Comparison of ENCODE assay signal across 16 cellular contexts in the genomic region with DNA sequence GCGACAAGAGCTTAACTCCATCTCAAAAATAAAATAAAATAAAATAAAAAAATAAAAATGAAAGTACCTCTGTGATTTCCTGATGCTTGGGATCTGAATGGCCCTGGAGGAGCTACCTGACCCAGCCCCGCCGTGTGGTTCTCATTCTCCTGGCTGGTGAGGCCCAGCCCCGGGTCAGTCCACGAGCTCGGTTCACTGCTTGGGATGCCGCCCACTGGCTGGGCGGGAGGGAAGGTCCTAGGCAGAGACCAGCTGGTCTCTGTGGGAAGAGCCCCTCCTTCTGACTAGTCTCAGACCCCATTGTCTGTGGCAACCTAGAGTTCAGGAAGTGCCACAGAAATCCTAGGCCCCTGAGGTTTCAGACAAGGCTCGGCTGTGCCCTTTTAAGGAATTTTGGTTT. TPM values are rescaled to one million over a fixed set of nuclear protein-coding genes. Genes with fewer than 3 reads are reported as not detected.
DNase-seq lines count a peak whose midpoint lies in the region; ATAC-seq, FAIRE-seq and TF ChIP-seq lines count a peak whose summit lies in the region.
"Had no signal": no experiment of that assay in that cellular context is flagged by ENCODE, and none has a peak within 500 bp of the region (broad histone marks: within the 10 kb centered on the region; RNA-seq: fewer than 3 reads in every experiment).

No MANE protein-coding gene starts in this region.

- CTCF ChIA-PET in activated CD8-positive, alpha-beta memory T cell treated with anti-CD3 and anti-CD28 coated beads, Interleukin-2, amount 10 ng/mL, durations not matched to agents 7 days and 5 days (lab: Charles Lee) = no interaction called here
- CTCF ChIA-PET in H1 (lab: Charles Lee; ENCODE audit: partially characterized antibody) = no interaction called here

- peaks cover 2% of the 10 kb centered on the region for H3K36me3 Mint-ChIP-seq in activated CD8-positive, alpha-beta memory T cell treated with anti-CD3 and anti-CD28 coated beads, Interleukin-2, amount 10 ng/mL, durations not matched to agents 7 days and 5 days
- H3K36me3 Mint-ChIP-seq: CD4-positive, CD25-positive, alpha-beta regulatory T cell had no signal

- H3K27me3 ChIP-seq in H1 (replicated peaks in 1 of 4; ENCODE audit: control insufficient read depth in 3 of 4, extremely low read depth in 1 of 4, insufficient read depth in 3 of 4, low read length in 3 of 4) (no peaks in the 10 kb centered on the region), neuronal stem cell (ENCODE audit: control insufficient read depth in 3 of 3, insufficient read depth in 3 of 3, low read depth in 1 of 3, low read length in 3 of 3) (peaks cover 0 to 3% (median 0%) of the 10 kb centered on the region in 3 experiments), thoracic aorta (replicated peaks; ENCODE audit: insufficient read depth) (no peaks in the 10 kb centered on the region)
- H3K27me3 ChIP-seq: BE2C had no signal

- H2BK5ac ChIP-seq in H1 (ENCODE audit: low read depth, low read length) (no peak overlapping the region), neuronal stem cell (ENCODE audit: low read length) (peak overlapping the region; percentile 90)

- no peak overlapping the region for H2BK20ac ChIP-seq in H1 (ENCODE audit: low read length)

- H3K4me1 ChIP-seq in H1 (replicated peaks in 1 of 4; ENCODE audit: control insufficient read depth in 3 of 4, insufficient read depth in 4 of 4, low read length in 3 of 4) (no peaks in the 10 kb centered on the region), neuronal stem cell (ENCODE audit: control insufficient read depth in 2 of 2, insufficient read depth in 1 of 2, low read depth in 1 of 2, low read length in 2 of 2) (no peaks in the 10 kb centered on the region), thoracic aorta (ENCODE audit: control insufficient read depth in 1 of 2, low read depth in 2 of 2) (no peaks in the 10 kb centered on the region)
- H3K4me1 ChIP-seq: BE2C, Caco-2 had no signal

- H2BK120ac ChIP-seq in H1 (replicated peaks; ENCODE audit: low read depth, low read length) = no peak overlapping the region
- no peak overlapping the region for H2BK120ac ChIP-seq in neuronal stem cell (ENCODE audit: low read depth, low read length)

- H3K4me3 ChIP-seq in H1 (ENCODE audit: extremely low read depth in 1 of 4, insufficient read depth in 2 of 4, low read depth in 3 of 4, low read length in 4 of 4) (no peak overlapping the region), neuronal stem cell (ENCODE audit: low read length in 2 of 2) (no peak overlapping the region), thoracic aorta (no peak overlapping the region)

- no peaks in the 10 kb centered on the region for H3K79me2 ChIP-seq in H1 (ENCODE audit: control insufficient read depth in 1 of 2, insufficient read depth in 2 of 2, low read length in 2 of 2)

- no peak for TF ChIP-seq EP300 in H1 (IDR thresholded peaks at IDR 0.05; ENCODE audit: borderline replicate concordance in 1 of 2, low read depth in 2 of 2, low read length in 2 of 2)

- H3K4me1 Mint-ChIP-seq in activated CD8-positive, alpha-beta memory T cell treated with anti-CD3 and anti-CD28 coated beads, Interleukin-2, amount 10 ng/mL, durations not matched to agents 7 days and 5 days = no peaks in the 10 kb centered on the region
- H3K4me1 Mint-ChIP-seq: CD4-positive, CD25-positive, alpha-beta regulatory T cell; H9 had no signal

- H3K18ac ChIP-seq in H1 (ENCODE audit: extremely low read depth, low read length) = no peak overlapping the region
- H3K18ac ChIP-seq in neuronal stem cell (ENCODE audit: low read length) = peak overlapping the region; percentile 0

- no peak for FAIRE-seq in H1 (lab: Jason Lieb, UNC)
- FAIRE-seq: D721Med, G401.6, GM18507 had no signal

- H3K23me2 ChIP-seq in H1 (ENCODE audit: low read depth, low read length) = peaks cover 5% of the 10 kb centered on the region; the same call in 1 of the 2 replicates

- peaks cover 12% of the 10 kb centered on the region for H3K9me3 Mint-ChIP-seq in activated CD8-positive, alpha-beta memory T cell treated with anti-CD3 and anti-CD28 coated beads, Interleukin-2, amount 10 ng/mL, durations not matched to agents 7 days and 5 days (ENCODE audit: low read depth)

- H3K14ac ChIP-seq in H1 (ENCODE audit: insufficient read length) (no peak overlapping the region), neuronal stem cell (ENCODE audit: low read length) (peak overlapping the region; percentile 56)

- ATAC-seq in activated CD8-positive, alpha-beta memory T cell treated with anti-CD3 and anti-CD28 coated beads, Interleukin-2, amount 10 ng/mL, durations not matched to agents 7 days and 5 days = no peak
- ATAC-seq in thoracic aorta (ENCODE audit: insufficient number of reproducible peaks, low FRiP score, low read depth) = peak; percentile 28

- H3K56ac ChIP-seq in H1 (replicated peaks; ENCODE audit: insufficient read length, low read depth, low read length) = no peak overlapping the region

- H2BK15ac ChIP-seq in H1 (ENCODE audit: low read length) = no peak overlapping the region
- no peak overlapping the region for H2BK15ac ChIP-seq in neuronal stem cell (ENCODE audit: low read length)

- H3K23ac ChIP-seq in H1 (ENCODE audit: insufficient read length) (no peak overlapping the region), neuronal stem cell (ENCODE audit: low read depth, low read length, poor library complexity) (no peak overlapping the region)

- no peak overlapping the region for H3K9ac ChIP-seq in H1 (replicated peaks in 1 of 4; ENCODE audit: extremely low read depth in 1 of 4, low read depth in 3 of 4, low read length in 3 of 4)
- no peak overlapping the region for H3K9ac ChIP-seq in neuronal stem cell (ENCODE audit: low read depth, low read length, poor library complexity)

- H3K4me3 Mint-ChIP-seq in activated CD8-positive, alpha-beta memory T cell treated with anti-CD3 and anti-CD28 coated beads, Interleukin-2, amount 10 ng/mL, durations not matched to agents 7 days and 5 days = no peak overlapping the region
- H3K4me3 Mint-ChIP-seq: CD4-positive, CD25-positive, alpha-beta regulatory T cell; H9 had no signal

- H2BK12ac ChIP-seq in H1 (ENCODE audit: low read depth, low read length) = no peak overlapping the region
- no peak overlapping the region for H2BK12ac ChIP-seq in neuronal stem cell (ENCODE audit: low read length)

- H3K27me3 Mint-ChIP-seq in activated CD8-positive, alpha-beta memory T cell treated with anti-CD3 and anti-CD28 coated beads, Interleukin-2, amount 10 ng/mL, durations not matched to agents 7 days and 5 days = no peaks in the 10 kb centered on the region
- H3K27me3 Mint-ChIP-seq: CD4-positive, CD25-positive, alpha-beta regulatory T cell had no signal

- POLR2A ChIA-PET in H1 (lab: Charles Lee; ENCODE audit: partially characterized antibody) = interaction anchor here (0.8 kb wide), 1 partner anchor 71 kb away, joined by 3 read pairs; no protein-coding TSS in a partner anchor

- H2AK5ac ChIP-seq in H1 (ENCODE audit: low read depth, low read length) (no peak overlapping the region), neuronal stem cell (ENCODE audit: low read depth, low read length) (no peak overlapping the region)

- H4K20me1 ChIP-seq in H1 (replicated peaks in 1 of 2; ENCODE audit: control insufficient read depth in 1 of 2, insufficient read depth in 2 of 2, low read length in 2 of 2) = peaks cover 0 to 4% of the 10 kb centered on the region in 2 experiments

- TF ChIP-seq POLR2A in H1 (IDR thresholded peaks at IDR 0.05; ENCODE audit: control extremely low read depth in 1 of 2, low read depth in 2 of 2, low read length in 2 of 2) = no peak

- H3K36me3 ChIP-seq in H1 (ENCODE audit: control insufficient read depth in 2 of 4, insufficient read depth in 4 of 4, low read length in 3 of 4) (no peaks in the 10 kb centered on the region), neuronal stem cell (replicated peaks in 1 of 2; ENCODE audit: control insufficient read depth in 2 of 2, insufficient read depth in 2 of 2, low read length in 2 of 2) (no peaks in the 10 kb centered on the region), thoracic aorta (no peaks in the 10 kb centered on the region)
- H3K36me3 ChIP-seq: BE2C had no signal

- no peak overlapping the region for H4K5ac ChIP-seq in H1 (ENCODE audit: insufficient read length, low read depth, low read length)

- 98% methylated on average over 9 of the region's 9 CpGs; no CpG with 5 or more reads in 1 of the 2 experiments for WGBS in H1 (ENCODE audit: extremely low coverage in 1 of 2, insufficient coverage in 1 of 2, insufficient read length in 1 of 2, insufficient replicate concordance in 2 of 2, low coverage in 1 of 2, low lambda C conversion rate in 2 of 2, missing lambda C conversion rate in 1 of 2), 2 experiments
- no CpG with 5 or more reads among the region's 9 CpGs for WGBS in neuronal stem cell (ENCODE audit: extremely low coverage in 2 of 2, insufficient read length in 2 of 2, insufficient replicate concordance in 1 of 2), 2 donors

- H3K79me1 ChIP-seq in H1 (ENCODE audit: low read depth, low read length) (no peaks in the 10 kb centered on the region), neuronal stem cell (ENCODE audit: low read depth, low read length) (peaks cover 3% of the 10 kb centered on the region)

- H3K27ac ChIP-seq in H1 (ENCODE audit: low read depth, low read length) (no peak overlapping the region), neuronal stem cell (replicated peaks; ENCODE audit: low read length) (no peak overlapping the region), thoracic aorta (no peak overlapping the region)

- H4K8ac ChIP-seq in H1 (ENCODE audit: extremely low read depth, insufficient read depth, low read length) = peak overlapping the region; percentile 15; the same call in 1 of the 2 replicates
- no peak overlapping the region for H4K8ac ChIP-seq in neuronal stem cell (ENCODE audit: low read depth, low read length)

- no peak overlapping the region for H3K4me2 ChIP-seq in H1 (ENCODE audit: insufficient read depth in 1 of 2, low read depth in 2 of 2, low read length in 2 of 2)
- H3K4me2 ChIP-seq in neuronal stem cell (ENCODE audit: insufficient read depth, low read length, poor library complexity, severe bottlenecking) = no peak overlapping the region

- DNase-seq in activated CD8-positive, alpha-beta memory T cell treated with anti-CD3 and anti-CD28 coated beads, Interleukin-2, amount 10 ng/mL, durations not matched to agents 7 days and 5 days = no peak
- no peak for DNase-seq in activated CD8-positive, alpha-beta memory T cell treated with anti-CD3 and anti-CD28 coated beads, Interleukin-2, amount 50 U/mL, for 4 hours
- DNase-seq in H1 (ENCODE audit: low read depth in 1 of 2, low spot score in 2 of 2) (no peak), neuronal stem cell (ENCODE audit: low spot score) (no peak), thoracic aorta (ENCODE audit: low spot score) (no peak), AML-193 (lab: John Stamatoyannopoulos, UW) (no peak), MV-4-11 (lab: John Stamatoyannopoulos, UW) (no peak)
- DNase-seq: BE2C, Caco-2, GOT3 had no signal

- H3K4ac ChIP-seq in H1 (replicated peaks; ENCODE audit: insufficient read length, low read depth, low read length) (no peak overlapping the region), neuronal stem cell (ENCODE audit: low read length) (no peak overlapping the region)

- H4K91ac ChIP-seq in H1 (replicated peaks; ENCODE audit: insufficient read length, low read length) (no peak overlapping the region), neuronal stem cell (ENCODE audit: low read depth, low read length, poor library complexity) (no peak overlapping the region)

- TF ChIP-seq CTCF in H1 (IDR thresholded peaks at IDR 0.05; ENCODE audit: control extremely low read depth in 1 of 3, insufficient read depth in 1 of 3, low read depth in 1 of 3, low read length in 3 of 3) (no peak), thoracic aorta (IDR thresholded peaks at IDR 0.05) (no peak)

- no peak for TF ChIP-seq RAD21 in H1 (IDR thresholded peaks at IDR 0.05 in 1 of 2, conservative IDR thresholded peaks at IDR 0.05 in 1 of 2; ENCODE audit: low read depth in 2 of 2, low read length in 2 of 2)

- peak overlapping the region; percentile 79 for H3K27ac Mint-ChIP-seq in activated CD8-positive, alpha-beta memory T cell treated with anti-CD3 and anti-CD28 coated beads, Interleukin-2, amount 10 ng/mL, durations not matched to agents 7 days and 5 days
- H3K27ac Mint-ChIP-seq: CD4-positive, CD25-positive, alpha-beta regulatory T cell; H9 had no signal

- H3K9me3 ChIP-seq in H1 (ENCODE audit: insufficient read depth in 2 of 2, low read depth in 1 of 2, low read length in 1 of 2) = peaks cover 0 to 3% of the 10 kb centered on the region in 2 experiments; a peak in 1 of 4 replicates
- peaks cover 0 to 4% of the 10 kb centered on the region in 2 donors for H3K9me3 ChIP-seq in neuronal stem cell (replicated peaks in 1 of 2; ENCODE audit: control insufficient read depth in 2 of 2, insufficient read depth in 1 of 2, low read depth in 1 of 2, low read length in 2 of 2)
- no peaks in the 10 kb centered on the region for H3K9me3 ChIP-seq in thoracic aorta
- H3K9me3 ChIP-seq: BE2C, Caco-2 had no signal

- no peak overlapping the region for H2AFZ ChIP-seq in H1 (ENCODE audit: low read length)
- no peak overlapping the region for H2AFZ ChIP-seq in neuronal stem cell (ENCODE audit: low read length)

RNA-seq across cellular contexts. Expression of gene DLGAP1, which starts 55.1 kb away (rescaled TPM):
- total RNA-seq in activated CD8-positive, alpha-beta memory T cell treated with anti-CD3 and anti-CD28 coated beads, Interleukin-2, amount 10 ng/mL, durations not matched to agents 7 days and 5 days = not detected
- 15.1 and 16.9 TPM in 2 replicates for total RNA-seq in H1 (2021; fragmentation: NEBNext Ultra II Directional; extraction: Animal tissue kit (Norgen Biotek cat#: 25700))
- polyA plus RNA-seq in H1 (2011; rRNA removed) = 11.8 and 14.6 TPM in 2 replicates
- 11.4 TPM for polyA plus RNA-seq in H1 (2011; cell fraction: cytosol; rRNA removed)
- 28.3 TPM for polyA plus RNA-seq in H1 (2011; cell fraction: nucleus; rRNA removed)
- polyA plus RNA-seq in H1 (2012, experiment 1 of 2) = 9.1 to 16.5 TPM (median 10.3 TPM) in 4 replicates
- polyA plus RNA-seq in H1 (2012, experiment 2 of 2) = 3.1 TPM
- polyA plus RNA-seq in H1 (2013, experiment 1 of 2) = 7.8 TPM
- polyA plus RNA-seq in H1 (2013, experiment 2 of 2) = 4.9 TPM
- 94.4 and 101 TPM in 2 replicates for polyA minus RNA-seq in H1 (2011; rRNA and poly(A)+ RNA removed)
- 21.6 TPM for polyA minus RNA-seq in H1 (2011; cell fraction: cytosol; rRNA and poly(A)+ RNA removed)
- polyA minus RNA-seq in H1 (2011; cell fraction: nucleus; rRNA and poly(A)+ RNA removed) = 262 TPM
- 2.6 TPM for polyA plus RNA-seq in neuronal stem cell (2013, experiment 1 of 2)
- polyA plus RNA-seq in neuronal stem cell (2013, experiment 2 of 2) = 3.1 TPM
- total RNA-seq in thoracic aorta = 10 to 100 TPM in 1 of 2 donors, 1 to 10 TPM in 1; 7.3 to 19.0 TPM
- total RNA-seq: A172 had no signal

Comparison
In these comparisons a context has a peak if more than half of its experiments do, and no peak if none do; other contexts are left out.
1. RNA of gene DLGAP1, which starts 55.1 kb away (total RNA-seq): 7.3 to 19.0 TPM in thoracic aorta and 15.1 to 16.9 TPM in H1; not detected in activated CD8-positive, alpha-beta memory T cell treated with anti-CD3 and anti-CD28 coated beads, Interleukin-2, amount 10 ng/mL, durations not matched to agents 7 days and 5 days; every median in the first group is over 4 times any median in the second.